ENCODE assay signal across 25 cellular contexts in genomic region chr7:130153251-130153908, GRCh38. TPM values are rescaled to one million over a fixed set of nuclear protein-coding genes. Genes with fewer than 3 reads are reported as not detected.
DNase-seq lines count a peak whose midpoint lies in the region; ATAC-seq and TF ChIP-seq lines count a peak whose summit lies in the region.
"Had no signal": no experiment of that assay in that cellular context is flagged by ENCODE, and none has a peak within 500 bp of the region (broad histone marks: within the 10 kb centered on the region; RNA-seq: fewer than 3 reads in every experiment).

No MANE protein-coding gene starts in this region.

- 0 out of 2 replicates have a peak overlapping the region, but pooled peaks have one; percentile 22 for H3K27ac ChIP-seq in VCaP
- H3K27ac ChIP-seq: adrenal gland, heart left ventricle, lower lobe of right lung, SJSA1 had no signal

- no peak for TF ChIP-seq CTCF in VCaP (conservative IDR thresholded peaks at IDR 0.05)

- ATAC-seq in left lobe of liver, result peak; percentile 7
- ATAC-seq in HG03095 (IDR thresholded peaks at IDR 0.05; ENCODE audit: unreplicated experiment), result no peak
- no peak for ATAC-seq in HG02970 (IDR thresholded peaks at IDR 0.05; ENCODE audit: low FRiP score, unreplicated experiment)
- ATAC-seq in HG03460 (IDR thresholded peaks at IDR 0.05; ENCODE audit: unreplicated experiment), result no peak
- ATAC-seq: activated CD4-positive, CD25-positive, alpha-beta regulatory T cell treated with anti-CD3 and anti-CD28 coated beads, Interleukin-2, amount 50 U/mL, for 24 hours; natural killer cell treated with Interleukin-12 subunit alpha and Interleukin-12 subunit beta and Interleukin-15 and Interleukin-18, amount 100 ng/mL, for 72 hours had no signal

- DNase-seq in COLO668 (lab: John Stamatoyannopoulos, UW; ENCODE audit: unreplicated experiment) (peak; percentile 30), left lobe of liver (ENCODE audit: low spot score) (no peak), retina (peak; percentile 57), NCI-H774 (lab: John Stamatoyannopoulos, UW) (no peak)
- DNase-seq: activated CD8-positive, alpha-beta memory T cell treated with anti-CD3 and anti-CD28 coated beads, Interleukin-2, amount 10 ng/mL, durations not matched to agents 7 days and 5 days; effector CD4-positive, alpha-beta T cell; heart left ventricle; NCI-H1048; NCI-H2081 treated with DMSO at 0.1 percent for 48 hours; NCI-H524; stimulated activated naive B cell treated with anti-CD40 and anti-IgM and Interleukin-4, amounts not matched to agents 10 μg/mL and 1 μg/mL and 100 μg/mL, for 72 hours; T-helper 9 cell had no signal

RNA-seq across cellular contexts. Expression of gene TMEM209, which starts 51.8 kb away (rescaled TPM):
- total RNA-seq in left lobe of liver, result 7.5 TPM

RNA-seq across cellular contexts. Expression of gene SSMEM1, which starts 54.3 kb away (rescaled TPM):
- total RNA-seq in left lobe of liver, result not detected
- total RNA-seq: activated CD8-positive, alpha-beta memory T cell treated with anti-CD3 and anti-CD28 coated beads, Interleukin-2, amount 10 ng/mL, durations not matched to agents 7 days and 5 days; activated T-helper 2 cell treated with anti-CD3 and anti-CD28 coated beads, Interferon-gamma antibody, Interleukin-2, Interleukin-4, amounts not matched to agents 10 μg/mL and 5 μg/mL and 100 μg/mL, durations not matched to agents 14 hours and 24 hours and 36 hours; adrenal gland; fibroblast of lung; heart left ventricle; lower lobe of right lung; natural killer cell treated with Interleukin-12 subunit alpha and Interleukin-12 subunit beta and Interleukin-15 and Interleukin-18, amount 100 ng/mL, for 72 hours; PC-3; SJSA1; urinary bladder had no signal

Comparison
In these comparisons a context has a peak if more than half of its experiments do, and no peak if none do; other contexts are left out.
1. DNase-seq: peak in COLO668 (single experiment) and retina (single experiment); none in left lobe of liver (single experiment) and NCI-H774 (single experiment).